ENCODE assay signal across 16 cellular contexts in the genomic region with DNA sequence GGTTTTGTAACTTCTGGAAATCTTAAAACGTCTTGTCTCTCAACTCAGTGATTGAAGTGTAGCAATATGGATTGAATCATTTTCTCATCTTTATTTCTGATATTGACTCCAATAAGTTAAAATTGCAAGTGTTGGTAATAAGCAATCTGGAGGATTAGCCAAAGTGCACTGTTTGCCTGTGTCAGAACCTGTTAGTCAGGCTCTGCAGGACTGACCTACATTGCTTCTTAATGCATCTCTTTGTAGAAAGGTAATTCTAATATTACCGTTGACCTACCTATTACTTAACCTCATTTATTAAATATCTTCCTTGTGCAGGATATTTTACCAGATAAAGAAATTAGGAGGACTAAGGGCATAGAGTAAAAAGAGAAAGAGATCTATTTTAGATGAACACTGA.
"Had no signal": no experiment of that assay in that cellular context is flagged by ENCODE, and none has a peak within 500 bp of the region (broad histone marks: within the 10 kb centered on the region; RNA-seq: fewer than 3 reads in every experiment).

No MANE protein-coding gene starts in this region.

- H3K4me3 Mint-ChIP-seq: activated naive CD8-positive, alpha-beta T cell treated with anti-CD3 and anti-CD28 coated beads, Interleukin-2, amount 50 U/mL, for 24 hours; activated T-helper 1 cell treated with anti-CD3 and anti-CD28 coated beads, Interleukin-12 subunit alpha, Interleukin-12 subunit beta, Interleukin-2, Interleukin-4 antibody, amounts not matched to agents 30 ng/mL and 10 ng/mL and 1 ng/mL, durations not matched to agents 14 hours and 24 hours and 36 hours; naive B cell; stimulated activated naive CD8-positive, alpha-beta T cell treated with anti-CD3 and anti-CD28 coated beads, Interleukin-15, Interleukin-2, amounts not matched to agents 100 ng/mL and 50 ng/mL, for 24 hours had no signal

- H3K4me3 ChIP-seq: lung, right lobe of liver, thoracic aorta had no signal

- H3K36me3 Mint-ChIP-seq: naive B cell had no signal

- H3K27ac Mint-ChIP-seq: activated naive CD8-positive, alpha-beta T cell treated with anti-CD3 and anti-CD28 coated beads, Interleukin-2, amount 50 U/mL, for 24 hours; activated T-helper 1 cell treated with anti-CD3 and anti-CD28 coated beads, Interleukin-12 subunit alpha, Interleukin-12 subunit beta, Interleukin-2, Interleukin-4 antibody, amounts not matched to agents 30 ng/mL and 10 ng/mL and 1 ng/mL, durations not matched to agents 14 hours and 24 hours and 36 hours; naive B cell; stimulated activated naive CD8-positive, alpha-beta T cell treated with anti-CD3 and anti-CD28 coated beads, Interleukin-15, Interleukin-2, amounts not matched to agents 100 ng/mL and 50 ng/mL, for 24 hours had no signal

- H3K36me3 ChIP-seq: right lobe of liver, thoracic aorta had no signal

- H3K27ac ChIP-seq: right lobe of liver, thoracic aorta had no signal

- ATAC-seq: activated naive CD8-positive, alpha-beta T cell treated with anti-CD3 and anti-CD28 coated beads, Interleukin-2, amount 50 U/mL, for 24 hours; right lobe of liver had no signal

- H3K27me3 ChIP-seq: right lobe of liver had no signal

- DNase-seq: activated CD4-positive, alpha-beta T cell treated with anti-CD3 and anti-CD28 coated beads for 4 hours; activated naive CD4-positive, alpha-beta T cell; activated naive CD8-positive, alpha-beta T cell treated with anti-CD3 and anti-CD28 coated beads, Interleukin-2, amount 50 U/mL, for 24 hours; central memory CD4-positive, alpha-beta T cell; cortex of kidney; effector CD8-positive, alpha-beta T cell; hypothalamus; midbrain; naive B cell; right lobe of liver; stimulated activated CD4-positive, alpha-beta T cell treated with anti-CD3 and anti-CD28 coated beads, Interleukin-2, amount 100 ng/mL, for 24 hours; T1000 had no signal

- H3K9me3 Mint-ChIP-seq: activated naive CD8-positive, alpha-beta T cell treated with anti-CD3 and anti-CD28 coated beads, Interleukin-2, amount 50 U/mL, for 24 hours; stimulated activated naive CD8-positive, alpha-beta T cell treated with anti-CD3 and anti-CD28 coated beads, Interleukin-15, Interleukin-2, amounts not matched to agents 100 ng/mL and 50 ng/mL, for 24 hours had no signal

- H3K9me3 ChIP-seq: right lobe of liver, thoracic aorta had no signal

- H3K27me3 Mint-ChIP-seq: naive B cell; stimulated activated naive CD8-positive, alpha-beta T cell treated with anti-CD3 and anti-CD28 coated beads, Interleukin-15, Interleukin-2, amounts not matched to agents 100 ng/mL and 50 ng/mL, for 24 hours had no signal

- H3K4me1 Mint-ChIP-seq: activated naive CD8-positive, alpha-beta T cell treated with anti-CD3 and anti-CD28 coated beads, Interleukin-2, amount 50 U/mL, for 24 hours; naive B cell had no signal
